Comparison of ENCODE assay signal across 10 cellular contexts in the genomic region with DNA sequence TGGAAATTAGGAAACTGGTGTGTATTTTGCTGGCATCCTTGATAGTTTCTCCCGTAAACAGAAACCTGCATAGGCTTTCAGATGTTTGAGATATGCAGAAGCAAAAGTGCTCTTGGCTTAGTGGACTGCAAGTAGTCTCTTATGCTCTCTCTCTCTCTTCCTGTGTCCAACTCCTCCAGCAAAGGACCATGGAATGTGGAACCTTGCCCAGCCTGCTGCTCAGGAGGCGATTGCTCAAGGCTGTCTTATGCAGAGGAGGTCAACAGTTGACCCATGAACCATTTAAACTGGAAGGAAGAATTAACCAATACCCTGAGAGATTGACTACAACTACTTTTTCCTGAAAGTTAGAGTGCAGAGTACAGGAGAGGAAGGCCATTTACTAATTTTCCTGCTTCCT.
DNase-seq lines count a peak whose midpoint lies in the region; ATAC-seq, FAIRE-seq and TF ChIP-seq lines count a peak whose summit lies in the region.
"Had no signal": no experiment of that assay in that cellular context is flagged by ENCODE, and none has a peak within 500 bp of the region (broad histone marks: within the 10 kb centered on the region; RNA-seq: fewer than 3 reads in every experiment).

No MANE protein-coding gene starts in this region.

- TF ChIP-seq EP300 in gastroesophageal sphincter (IDR thresholded peaks at IDR 0.05) = no peak

- peak; percentile 93 for ATAC-seq in gastroesophageal sphincter
- peak; percentile 43 to 79 (median 70) for ATAC-seq in pancreas

- no peak overlapping the region for H3K9ac ChIP-seq in Karpas-422 (ENCODE audit: low read length)

- no peaks in the 10 kb centered on the region for H3K36me3 ChIP-seq in gastroesophageal sphincter
- H3K36me3 ChIP-seq in pancreas = no peaks in the 10 kb centered on the region
- no peaks in the 10 kb centered on the region for H3K36me3 ChIP-seq in WERI-Rb-1
- no peaks in the 10 kb centered on the region for H3K36me3 ChIP-seq in Karpas-422 (ENCODE audit: insufficient read depth, low read length)

- H3K4me3 ChIP-seq in gastroesophageal sphincter = no peak overlapping the region
- no peak overlapping the region for H3K4me3 ChIP-seq in pancreas
- no peak overlapping the region for H3K4me3 ChIP-seq in WERI-Rb-1 (ENCODE audit: low read depth, low read length)
- no peak overlapping the region for H3K4me3 ChIP-seq in Karpas-422 (ENCODE audit: low read length)

- peak; percentile 74 for DNase-seq in AG20443 (ENCODE audit: low spot score)
- DNase-seq in RCC 7860 (ENCODE audit: low spot score) = peak; percentile 15
- peak in 4 of 6 donors; percentile 13 to 54 (median 34) for DNase-seq in pancreas
- no peak for DNase-seq in WERI-Rb-1
- no peak for DNase-seq in NCI-H1092 treated with DMSO at 0.1 percent for 48 hours (lab: John Stamatoyannopoulos, UW)
- DNase-seq in Karpas-422 = no peak
- no peak for DNase-seq in cerebellar nuclear complex (lab: John Stamatoyannopoulos, UW)
- DNase-seq: activated CD4-positive, alpha-beta T cell treated with anti-CD3 and anti-CD28 coated beads for 4 hours had no signal

- no peaks in the 10 kb centered on the region for H3K79me2 ChIP-seq in Karpas-422 (ENCODE audit: low read length)

- H2AFZ ChIP-seq in Karpas-422 (ENCODE audit: low read length) = no peak overlapping the region

- H3K4me1 ChIP-seq in gastroesophageal sphincter (peaks cover 9 to 32% (median 10%) of the 10 kb centered on the region in 3 donors), pancreas (peaks cover 0 to 8% (median 0%) of the 10 kb centered on the region in 3 donors), Karpas-422 (ENCODE audit: low read length) (no peaks in the 10 kb centered on the region)

- no peaks in the 10 kb centered on the region for H4K20me1 ChIP-seq in Karpas-422 (ENCODE audit: insufficient read depth, low read depth, low read length)

- 5 to 50% methylated on average over 1 to 2 of the region's 2 CpGs for WGBS in gastroesophageal sphincter (ENCODE audit: low coverage in 1 of 2), 2 donors
- WGBS in pancreas, 2 donors = 9 to 21% methylated on average over 2 of the region's 2 CpGs

- TF ChIP-seq CTCF in gastroesophageal sphincter (IDR thresholded peaks at IDR 0.05) = no peak
- no peak for TF ChIP-seq CTCF in pancreas (IDR thresholded peaks at IDR 0.05)
- TF ChIP-seq CTCF in WERI-Rb-1 (IDR thresholded peaks at IDR 0.05; ENCODE audit: low read depth, low read length) = no peak

- no peaks in the 10 kb centered on the region for H3K27me3 ChIP-seq in gastroesophageal sphincter
- no peaks in the 10 kb centered on the region for H3K27me3 ChIP-seq in pancreas
- peaks cover 14% of the 10 kb centered on the region for H3K27me3 ChIP-seq in WERI-Rb-1 (ENCODE audit: insufficient read depth, low read depth, severe bottlenecking)
- H3K27me3 ChIP-seq in Karpas-422 (ENCODE audit: low read length) = no peaks in the 10 kb centered on the region
- H3K27me3 ChIP-seq: dorsolateral prefrontal cortex had no signal

- intact Hi-C loops in pancreas (cut with DNase I) = no loop called here

- no peak for TF ChIP-seq POLR2A in gastroesophageal sphincter (IDR thresholded peaks at IDR 0.05)

- no peaks in the 10 kb centered on the region for H3K9me3 ChIP-seq in gastroesophageal sphincter
- H3K9me3 ChIP-seq in pancreas = no peaks in the 10 kb centered on the region
- H3K9me3 ChIP-seq in WERI-Rb-1 (ENCODE audit: severe bottlenecking) = no peaks in the 10 kb centered on the region
- no peaks in the 10 kb centered on the region for H3K9me3 ChIP-seq in Karpas-422 (ENCODE audit: low read length)

- FAIRE-seq in RCC 7860 (lab: Jason Lieb, UNC) (no peak), pancreas (lab: Jason Lieb, UNC) (no peak)

- H3K27ac ChIP-seq in gastroesophageal sphincter (peak overlapping the region; percentile 53 to 76 (median 70)), pancreas (no peak overlapping the region), WERI-Rb-1 (no peak overlapping the region), Karpas-422 (ENCODE audit: low read length) (no peak overlapping the region)
- H3K27ac ChIP-seq: dorsolateral prefrontal cortex had no signal

- no peak overlapping the region for H3K4me2 ChIP-seq in Karpas-422 (ENCODE audit: low read depth, low read length, poor library complexity, severe bottlenecking)

- H3K9me2 ChIP-seq in Karpas-422 (replicated peaks; ENCODE audit: insufficient read depth, low read length) = no peaks in the 10 kb centered on the region

Comparison
In these comparisons a context has a peak if more than half of its experiments do, and no peak if none do; other contexts are left out.
1. DNase-seq: peak in AG20443 (single experiment), RCC 7860 (single experiment) and pancreas (4 of 6); none in WERI-Rb-1 (single experiment), NCI-H1092 treated with DMSO at 0.1 percent for 48 hours (single experiment), Karpas-422 (single experiment) and cerebellar nuclear complex (0 of 2).
2. H3K27ac ChIP-seq: peak in gastroesophageal sphincter (4 of 4); none in pancreas (0 of 4), WERI-Rb-1 (single experiment) and Karpas-422 (single experiment).